Comparison of ENCODE assay signal across 1 cellular context in the genomic region with DNA sequence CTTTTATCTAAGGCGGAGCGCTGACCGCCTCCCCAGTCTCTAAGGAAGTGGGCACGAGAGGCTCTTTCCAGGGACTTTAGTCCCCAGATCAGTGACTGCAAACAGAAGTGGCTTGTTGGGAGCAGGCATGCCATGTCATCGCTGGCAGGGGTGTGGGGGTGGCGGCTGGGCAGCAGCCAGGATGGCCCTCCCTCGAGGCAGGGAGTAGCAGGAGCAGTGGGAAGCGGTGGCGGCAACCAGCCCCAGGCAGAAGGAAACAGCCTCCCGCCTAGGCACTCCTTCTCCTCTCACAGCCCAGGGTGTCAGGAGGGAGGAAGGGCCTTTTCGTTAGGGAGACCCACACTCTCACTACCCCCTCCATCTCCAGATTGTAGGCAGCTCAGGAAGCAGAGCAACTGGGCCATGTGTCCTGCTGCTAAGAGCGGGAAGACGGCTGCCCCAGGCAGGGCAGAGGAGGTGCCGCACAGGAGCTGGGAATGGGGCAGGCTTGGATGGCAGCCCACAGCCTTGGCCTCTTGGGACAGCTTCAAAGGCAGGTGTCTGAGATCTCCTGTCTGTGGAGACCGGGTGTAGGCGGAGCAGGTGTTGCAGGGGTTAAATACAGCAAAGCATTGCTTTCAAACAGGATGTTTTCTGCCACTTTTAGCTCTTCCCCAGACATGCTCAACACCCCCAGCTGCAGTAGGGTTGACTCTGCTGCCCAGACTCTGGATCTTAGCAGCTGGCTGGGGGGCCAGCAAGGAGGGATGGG.
TF ChIP-seq lines count a peak whose summit lies in the region.

No MANE protein-coding gene starts in this region.

TF ChIP-seq in HEK293, 187 proteins besides CTCF, POLR2A, EP300 and RAD21 (continued from another document and continues in another):
- TF ChIP-seq, protein P1, sequence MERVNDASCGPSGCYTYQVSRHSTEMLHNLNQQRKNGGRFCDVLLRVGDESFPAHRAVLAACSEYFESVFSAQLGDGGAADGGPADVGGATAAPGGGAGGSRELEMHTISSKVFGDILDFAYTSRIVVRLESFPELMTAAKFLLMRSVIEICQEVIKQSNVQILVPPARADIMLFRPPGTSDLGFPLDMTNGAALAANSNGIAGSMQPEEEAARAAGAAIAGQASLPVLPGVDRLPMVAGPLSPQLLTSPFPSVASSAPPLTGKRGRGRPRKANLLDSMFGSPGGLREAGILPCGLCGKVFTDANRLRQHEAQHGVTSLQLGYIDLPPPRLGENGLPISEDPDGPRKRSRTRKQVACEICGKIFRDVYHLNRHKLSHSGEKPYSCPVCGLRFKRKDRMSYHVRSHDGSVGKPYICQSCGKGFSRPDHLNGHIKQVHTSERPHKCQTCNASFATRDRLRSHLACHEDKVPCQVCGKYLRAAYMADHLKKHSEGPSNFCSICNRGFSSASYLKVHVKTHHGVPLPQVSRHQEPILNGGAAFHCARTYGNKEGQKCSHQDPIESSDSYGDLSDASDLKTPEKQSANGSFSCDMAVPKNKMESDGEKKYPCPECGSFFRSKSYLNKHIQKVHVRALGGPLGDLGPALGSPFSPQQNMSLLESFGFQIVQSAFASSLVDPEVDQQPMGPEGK (tag by site-specific recombination; IDR thresholded peaks at IDR 0.05), result no peak
- TF ChIP-seq, protein P2, sequence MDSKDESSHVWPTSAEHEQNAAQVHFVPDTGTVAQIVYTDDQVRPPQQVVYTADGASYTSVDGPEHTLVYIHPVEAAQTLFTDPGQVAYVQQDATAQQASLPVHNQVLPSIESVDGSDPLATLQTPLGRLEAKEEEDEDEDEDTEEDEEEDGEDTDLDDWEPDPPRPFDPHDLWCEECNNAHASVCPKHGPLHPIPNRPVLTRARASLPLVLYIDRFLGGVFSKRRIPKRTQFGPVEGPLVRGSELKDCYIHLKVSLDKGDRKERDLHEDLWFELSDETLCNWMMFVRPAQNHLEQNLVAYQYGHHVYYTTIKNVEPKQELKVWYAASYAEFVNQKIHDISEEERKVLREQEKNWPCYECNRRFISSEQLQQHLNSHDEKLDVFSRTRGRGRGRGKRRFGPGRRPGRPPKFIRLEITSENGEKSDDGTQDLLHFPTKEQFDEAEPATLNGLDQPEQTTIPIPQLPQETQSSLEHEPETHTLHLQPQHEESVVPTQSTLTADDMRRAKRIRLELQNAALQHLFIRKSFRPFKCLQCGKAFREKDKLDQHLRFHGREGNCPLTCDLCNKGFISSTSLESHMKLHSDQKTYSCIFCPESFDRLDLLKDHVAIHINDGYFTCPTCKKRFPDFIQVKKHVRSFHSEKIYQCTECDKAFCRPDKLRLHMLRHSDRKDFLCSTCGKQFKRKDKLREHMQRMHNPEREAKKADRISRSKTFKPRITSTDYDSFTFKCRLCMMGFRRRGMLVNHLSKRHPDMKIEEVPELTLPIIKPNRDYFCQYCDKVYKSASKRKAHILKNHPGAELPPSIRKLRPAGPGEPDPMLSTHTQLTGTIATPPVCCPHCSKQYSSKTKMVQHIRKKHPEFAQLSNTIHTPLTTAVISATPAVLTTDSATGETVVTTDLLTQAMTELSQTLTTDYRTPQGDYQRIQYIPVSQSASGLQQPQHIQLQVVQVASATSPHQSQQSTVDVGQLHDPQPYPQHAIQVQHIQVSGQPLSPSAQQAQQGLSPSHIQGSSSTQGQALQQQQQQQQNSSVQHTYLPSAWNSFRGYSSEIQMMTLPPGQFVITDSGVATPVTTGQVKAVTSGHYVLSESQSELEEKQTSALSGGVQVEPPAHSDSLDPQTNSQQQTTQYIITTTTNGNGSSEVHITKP (tag by site-specific recombination; IDR thresholded peaks at IDR 0.05), result no peak
- TF ChIP-seq ZSCAN23 (tag by site-specific recombination; IDR thresholded peaks at IDR 0.05) (no peak), ZNF394 (tag by site-specific recombination; IDR thresholded peaks at IDR 0.05; ENCODE audit: borderline replicate concordance) (peak; percentile 35; the same call in 1 of the 2 replicates), EGR2 (tag by site-specific recombination; IDR thresholded peaks at IDR 0.05; ENCODE audit: low read depth) (peak; percentile 87), ZNF561 (tag by site-specific recombination; IDR thresholded peaks at IDR 0.05; ENCODE audit: borderline replicate concordance) (no peak), ZIC2 (tag by site-specific recombination; IDR thresholded peaks at IDR 0.05) (peak; percentile 32; the same call in 1 of the 2 replicates), ZNF37A (tag by site-specific recombination; IDR thresholded peaks at IDR 0.05) (no peak), ZNF623 (tag by site-specific recombination; IDR thresholded peaks at IDR 0.05) (no peak), YY1 (tag by site-specific recombination; IDR thresholded peaks at IDR 0.05) (no peak), ZNF600 (tag by site-specific recombination; IDR thresholded peaks at IDR 0.05) (no peak), ZBTB21 (tag by site-specific recombination; IDR thresholded peaks at IDR 0.05) (no peak), ZNF791 (tag by site-specific recombination; IDR thresholded peaks at IDR 0.05) (no peak), ZNF501 (tag by site-specific recombination; IDR thresholded peaks at IDR 0.05) (no peak), ZNF664 (tag by site-specific recombination; IDR thresholded peaks at IDR 0.05) (no peak), HOXA7 (CRISPR knock-in tag; IDR thresholded peaks at IDR 0.05; ENCODE audit: borderline replicate concordance) (no peak), ZNF169 (tag by site-specific recombination; IDR thresholded peaks at IDR 0.05) (no peak), GFI1B (tag by site-specific recombination; IDR thresholded peaks at IDR 0.05) (no peak), ZNF837 (tag by site-specific recombination; IDR thresholded peaks at IDR 0.05) (no peak), ZNF776 (tag by site-specific recombination; IDR thresholded peaks at IDR 0.05; ENCODE audit: borderline replicate concordance) (no peak), ZNF830 (tag by site-specific recombination; IDR thresholded peaks at IDR 0.05; ENCODE audit: low read depth) (no peak), BCL11B (tag by site-specific recombination; IDR thresholded peaks at IDR 0.05; ENCODE audit: low read depth) (no peak), ZNF76 (tag by site-specific recombination; IDR thresholded peaks at IDR 0.05; ENCODE audit: borderline replicate concordance, low read depth) (no peak), ZNF121 (tag by site-specific recombination; IDR thresholded peaks at IDR 0.05) (no peak), ZNF266 (tag by site-specific recombination; IDR thresholded peaks at IDR 0.05; ENCODE audit: low read depth) (no peak), KLF1 (tag by site-specific recombination; IDR thresholded peaks at IDR 0.05) (no peak)
- TF ChIP-seq, protein P3, sequence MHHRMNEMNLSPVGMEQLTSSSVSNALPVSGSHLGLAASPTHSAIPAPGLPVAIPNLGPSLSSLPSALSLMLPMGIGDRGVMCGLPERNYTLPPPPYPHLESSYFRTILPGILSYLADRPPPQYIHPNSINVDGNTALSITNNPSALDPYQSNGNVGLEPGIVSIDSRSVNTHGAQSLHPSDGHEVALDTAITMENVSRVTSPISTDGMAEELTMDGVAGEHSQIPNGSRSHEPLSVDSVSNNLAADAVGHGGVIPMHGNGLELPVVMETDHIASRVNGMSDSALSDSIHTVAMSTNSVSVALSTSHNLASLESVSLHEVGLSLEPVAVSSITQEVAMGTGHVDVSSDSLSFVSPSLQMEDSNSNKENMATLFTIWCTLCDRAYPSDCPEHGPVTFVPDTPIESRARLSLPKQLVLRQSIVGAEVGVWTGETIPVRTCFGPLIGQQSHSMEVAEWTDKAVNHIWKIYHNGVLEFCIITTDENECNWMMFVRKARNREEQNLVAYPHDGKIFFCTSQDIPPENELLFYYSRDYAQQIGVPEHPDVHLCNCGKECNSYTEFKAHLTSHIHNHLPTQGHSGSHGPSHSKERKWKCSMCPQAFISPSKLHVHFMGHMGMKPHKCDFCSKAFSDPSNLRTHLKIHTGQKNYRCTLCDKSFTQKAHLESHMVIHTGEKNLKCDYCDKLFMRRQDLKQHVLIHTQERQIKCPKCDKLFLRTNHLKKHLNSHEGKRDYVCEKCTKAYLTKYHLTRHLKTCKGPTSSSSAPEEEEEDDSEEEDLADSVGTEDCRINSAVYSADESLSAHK (tag by site-specific recombination; IDR thresholded peaks at IDR 0.05), result no peak
- TF ChIP-seq, protein P4, sequence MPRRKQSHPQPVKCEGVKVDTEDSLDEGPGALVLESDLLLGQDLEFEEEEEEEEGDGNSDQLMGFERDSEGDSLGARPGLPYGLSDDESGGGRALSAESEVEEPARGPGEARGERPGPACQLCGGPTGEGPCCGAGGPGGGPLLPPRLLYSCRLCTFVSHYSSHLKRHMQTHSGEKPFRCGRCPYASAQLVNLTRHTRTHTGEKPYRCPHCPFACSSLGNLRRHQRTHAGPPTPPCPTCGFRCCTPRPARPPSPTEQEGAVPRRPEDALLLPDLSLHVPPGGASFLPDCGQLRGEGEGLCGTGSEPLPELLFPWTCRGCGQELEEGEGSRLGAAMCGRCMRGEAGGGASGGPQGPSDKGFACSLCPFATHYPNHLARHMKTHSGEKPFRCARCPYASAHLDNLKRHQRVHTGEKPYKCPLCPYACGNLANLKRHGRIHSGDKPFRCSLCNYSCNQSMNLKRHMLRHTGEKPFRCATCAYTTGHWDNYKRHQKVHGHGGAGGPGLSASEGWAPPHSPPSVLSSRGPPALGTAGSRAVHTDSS (tag by site-specific recombination; IDR thresholded peaks at IDR 0.05), result no peak
- TF ChIP-seq, protein P5, sequence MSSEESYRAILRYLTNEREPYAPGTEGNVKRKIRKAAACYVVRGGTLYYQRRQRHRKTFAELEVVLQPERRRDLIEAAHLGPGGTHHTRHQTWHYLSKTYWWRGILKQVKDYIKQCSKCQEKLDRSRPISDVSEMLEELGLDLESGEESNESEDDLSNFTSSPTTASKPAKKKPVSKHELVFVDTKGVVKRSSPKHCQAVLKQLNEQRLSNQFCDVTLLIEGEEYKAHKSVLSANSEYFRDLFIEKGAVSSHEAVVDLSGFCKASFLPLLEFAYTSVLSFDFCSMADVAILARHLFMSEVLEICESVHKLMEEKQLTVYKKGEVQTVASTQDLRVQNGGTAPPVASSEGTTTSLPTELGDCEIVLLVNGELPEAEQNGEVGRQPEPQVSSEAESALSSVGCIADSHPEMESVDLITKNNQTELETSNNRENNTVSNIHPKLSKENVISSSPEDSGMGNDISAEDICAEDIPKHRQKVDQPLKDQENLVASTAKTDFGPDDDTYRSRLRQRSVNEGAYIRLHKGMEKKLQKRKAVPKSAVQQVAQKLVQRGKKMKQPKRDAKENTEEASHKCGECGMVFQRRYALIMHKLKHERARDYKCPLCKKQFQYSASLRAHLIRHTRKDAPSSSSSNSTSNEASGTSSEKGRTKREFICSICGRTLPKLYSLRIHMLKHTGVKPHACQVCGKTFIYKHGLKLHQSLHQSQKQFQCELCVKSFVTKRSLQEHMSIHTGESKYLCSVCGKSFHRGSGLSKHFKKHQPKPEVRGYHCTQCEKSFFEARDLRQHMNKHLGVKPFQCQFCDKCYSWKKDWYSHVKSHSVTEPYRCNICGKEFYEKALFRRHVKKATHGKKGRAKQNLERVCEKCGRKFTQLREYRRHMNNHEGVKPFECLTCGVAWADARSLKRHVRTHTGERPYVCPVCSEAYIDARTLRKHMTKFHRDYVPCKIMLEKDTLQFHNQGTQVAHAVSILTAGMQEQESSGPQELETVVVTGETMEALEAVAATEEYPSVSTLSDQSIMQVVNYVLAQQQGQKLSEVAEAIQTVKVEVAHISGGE (tag by site-specific recombination; conservative IDR thresholded peaks at IDR 0.05; ENCODE audit: low read depth), result no peak
- TF ChIP-seq, protein P6, sequence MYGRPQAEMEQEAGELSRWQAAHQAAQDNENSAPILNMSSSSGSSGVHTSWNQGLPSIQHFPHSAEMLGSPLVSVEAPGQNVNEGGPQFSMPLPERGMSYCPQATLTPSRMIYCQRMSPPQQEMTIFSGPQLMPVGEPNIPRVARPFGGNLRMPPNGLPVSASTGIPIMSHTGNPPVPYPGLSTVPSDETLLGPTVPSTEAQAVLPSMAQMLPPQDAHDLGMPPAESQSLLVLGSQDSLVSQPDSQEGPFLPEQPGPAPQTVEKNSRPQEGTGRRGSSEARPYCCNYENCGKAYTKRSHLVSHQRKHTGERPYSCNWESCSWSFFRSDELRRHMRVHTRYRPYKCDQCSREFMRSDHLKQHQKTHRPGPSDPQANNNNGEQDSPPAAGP (tag by site-specific recombination; IDR thresholded peaks at IDR 0.05), result peak; percentile 72; the same call in 1 of the 2 replicates
- TF ChIP-seq, protein P7, sequence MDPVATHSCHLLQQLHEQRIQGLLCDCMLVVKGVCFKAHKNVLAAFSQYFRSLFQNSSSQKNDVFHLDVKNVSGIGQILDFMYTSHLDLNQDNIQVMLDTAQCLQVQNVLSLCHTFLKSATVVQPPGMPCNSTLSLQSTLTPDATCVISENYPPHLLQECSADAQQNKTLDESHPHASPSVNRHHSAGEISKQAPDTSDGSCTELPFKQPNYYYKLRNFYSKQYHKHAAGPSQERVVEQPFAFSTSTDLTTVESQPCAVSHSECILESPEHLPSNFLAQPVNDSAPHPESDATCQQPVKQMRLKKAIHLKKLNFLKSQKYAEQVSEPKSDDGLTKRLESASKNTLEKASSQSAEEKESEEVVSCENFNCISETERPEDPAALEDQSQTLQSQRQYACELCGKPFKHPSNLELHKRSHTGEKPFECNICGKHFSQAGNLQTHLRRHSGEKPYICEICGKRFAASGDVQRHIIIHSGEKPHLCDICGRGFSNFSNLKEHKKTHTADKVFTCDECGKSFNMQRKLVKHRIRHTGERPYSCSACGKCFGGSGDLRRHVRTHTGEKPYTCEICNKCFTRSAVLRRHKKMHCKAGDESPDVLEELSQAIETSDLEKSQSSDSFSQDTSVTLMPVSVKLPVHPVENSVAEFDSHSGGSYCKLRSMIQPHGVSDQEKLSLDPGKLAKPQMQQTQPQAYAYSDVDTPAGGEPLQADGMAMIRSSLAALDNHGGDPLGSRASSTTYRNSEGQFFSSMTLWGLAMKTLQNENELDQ (tag by site-specific recombination; IDR thresholded peaks at IDR 0.05; ENCODE audit: low read depth), result no peak
- TF ChIP-seq, protein P8, sequence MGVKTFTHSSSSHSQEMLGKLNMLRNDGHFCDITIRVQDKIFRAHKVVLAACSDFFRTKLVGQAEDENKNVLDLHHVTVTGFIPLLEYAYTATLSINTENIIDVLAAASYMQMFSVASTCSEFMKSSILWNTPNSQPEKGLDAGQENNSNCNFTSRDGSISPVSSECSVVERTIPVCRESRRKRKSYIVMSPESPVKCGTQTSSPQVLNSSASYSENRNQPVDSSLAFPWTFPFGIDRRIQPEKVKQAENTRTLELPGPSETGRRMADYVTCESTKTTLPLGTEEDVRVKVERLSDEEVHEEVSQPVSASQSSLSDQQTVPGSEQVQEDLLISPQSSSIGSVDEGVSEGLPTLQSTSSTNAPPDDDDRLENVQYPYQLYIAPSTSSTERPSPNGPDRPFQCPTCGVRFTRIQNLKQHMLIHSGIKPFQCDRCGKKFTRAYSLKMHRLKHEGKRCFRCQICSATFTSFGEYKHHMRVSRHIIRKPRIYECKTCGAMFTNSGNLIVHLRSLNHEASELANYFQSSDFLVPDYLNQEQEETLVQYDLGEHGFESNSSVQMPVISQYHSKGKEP (tag by site-specific recombination; IDR thresholded peaks at IDR 0.05), result no peak
- TF ChIP-seq, protein P9, sequence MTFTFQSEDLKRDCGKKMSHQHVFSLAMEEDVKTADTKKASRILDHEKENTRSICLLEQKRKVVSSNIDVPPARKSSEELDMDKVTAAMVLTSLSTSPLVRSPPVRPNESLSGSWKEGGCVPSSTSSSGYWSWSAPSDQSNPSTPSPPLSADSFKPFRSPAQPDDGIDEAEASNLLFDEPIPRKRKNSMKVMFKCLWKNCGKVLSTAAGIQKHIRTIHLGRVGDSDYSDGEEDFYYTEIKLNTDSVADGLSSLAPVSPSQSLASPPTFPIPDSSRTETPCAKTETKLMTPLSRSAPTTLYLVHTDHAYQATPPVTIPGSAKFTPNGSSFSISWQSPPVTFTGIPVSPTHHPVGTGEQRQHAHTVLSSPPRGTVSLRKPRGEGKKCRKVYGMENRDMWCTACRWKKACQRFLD (tag by site-specific recombination; IDR thresholded peaks at IDR 0.05), result no peak
